Comparison of ENCODE assay signal across 29 cellular contexts in genomic region chr5:167414611-167415010, GRCh38.
"Had no signal": no experiment of that assay in that cellular context is flagged by ENCODE, and none has a peak within 500 bp of the region (broad histone marks: within the 10 kb centered on the region; RNA-seq: fewer than 3 reads in every experiment).

No MANE protein-coding gene starts in this region.

- H3K27ac ChIP-seq: stomach, suprapubic skin, testis, thoracic aorta, thyroid gland, tibial artery, tibial nerve, transverse colon, upper lobe of left lung, upper lobe of right lung, uterus, vagina had no signal

- H3K9me3 ChIP-seq: stomach, suprapubic skin, testis, thoracic aorta, thyroid gland, tibial artery, tibial nerve, transverse colon, upper lobe of left lung, upper lobe of right lung, uterus, vagina had no signal

- H3K27me3 ChIP-seq: stomach, suprapubic skin, testis, thyroid gland, tibial artery, tibial nerve, upper lobe of left lung, upper lobe of right lung, uterus, vagina had no signal

- H3K36me3 Mint-ChIP-seq: stimulated activated effector memory CD8-positive, alpha-beta T cell treated with anti-CD3 and anti-CD28 coated beads, Interleukin-12 subunit alpha, Interleukin-12 subunit beta, amount 100 ng/mL, for 72 hours; stimulated activated memory B cell treated with anti-CD40 and anti-IgM and Interleukin-4, amounts not matched to agents 10 μg/mL and 1 μg/mL and 100 μg/mL, for 72 hours; stimulated activated naive B cell treated with anti-CD40 and anti-IgM and Interleukin-4, amounts not matched to agents 10 μg/mL and 1 μg/mL and 100 μg/mL, for 72 hours; type B pancreatic cell had no signal

- FAIRE-seq: urothelium cell line had no signal

- H3K4me1 ChIP-seq: stomach, suprapubic skin, testis, tibial artery, tibial nerve, upper lobe of left lung, upper lobe of right lung, uterus, vagina had no signal

- H3K27me3 Mint-ChIP-seq: stimulated activated memory B cell treated with anti-CD40 and anti-IgM and Interleukin-4, amounts not matched to agents 10 μg/mL and 1 μg/mL and 100 μg/mL, for 72 hours; stimulated activated naive B cell treated with anti-CD40 and anti-IgM and Interleukin-4, amounts not matched to agents 10 μg/mL and 1 μg/mL and 100 μg/mL, for 72 hours; stimulated activated naive CD8-positive, alpha-beta T cell treated with anti-CD3 and anti-CD28 coated beads, Interleukin-15, amount 100 ng/mL, for 72 hours; stimulated activated naive CD8-positive, alpha-beta T cell treated with anti-CD3 and anti-CD28 coated beads, Interleukin-15, Interleukin-2, amounts not matched to agents 100 ng/mL and 50 ng/mL, for 24 hours had no signal

- H3K27ac Mint-ChIP-seq: stimulated activated effector memory CD8-positive, alpha-beta T cell treated with anti-CD3 and anti-CD28 coated beads, Interleukin-12 subunit alpha, Interleukin-12 subunit beta, amount 100 ng/mL, for 72 hours; stimulated activated memory B cell treated with anti-CD40 and anti-IgM and Interleukin-4, amounts not matched to agents 10 μg/mL and 1 μg/mL and 100 μg/mL, for 72 hours; stimulated activated naive B cell treated with anti-CD40 and anti-IgM and Interleukin-4, amounts not matched to agents 10 μg/mL and 1 μg/mL and 100 μg/mL, for 72 hours; stimulated activated naive CD8-positive, alpha-beta T cell treated with anti-CD3 and anti-CD28 coated beads, Interleukin-15, amount 100 ng/mL, for 72 hours; stimulated activated naive CD8-positive, alpha-beta T cell treated with anti-CD3 and anti-CD28 coated beads, Interleukin-15, Interleukin-2, amounts not matched to agents 100 ng/mL and 50 ng/mL, for 24 hours; type B pancreatic cell had no signal

- H3K4me3 ChIP-seq: stomach, suprapubic skin, testis, thoracic aorta, thyroid gland, tibial artery, tibial nerve, transverse colon, upper lobe of left lung, upper lobe of right lung, uterus, vagina had no signal

- H3K9me3 Mint-ChIP-seq: type B pancreatic cell had no signal

- H3K4me3 Mint-ChIP-seq: stimulated activated effector memory CD8-positive, alpha-beta T cell treated with anti-CD3 and anti-CD28 coated beads, Interleukin-12 subunit alpha, Interleukin-12 subunit beta, amount 100 ng/mL, for 72 hours; stimulated activated memory B cell treated with anti-CD40 and anti-IgM and Interleukin-4, amounts not matched to agents 10 μg/mL and 1 μg/mL and 100 μg/mL, for 72 hours; stimulated activated naive B cell treated with anti-CD40 and anti-IgM and Interleukin-4, amounts not matched to agents 10 μg/mL and 1 μg/mL and 100 μg/mL, for 72 hours; stimulated activated naive CD8-positive, alpha-beta T cell treated with anti-CD3 and anti-CD28 coated beads, Interleukin-15, amount 100 ng/mL, for 72 hours; stimulated activated naive CD8-positive, alpha-beta T cell treated with anti-CD3 and anti-CD28 coated beads, Interleukin-15, Interleukin-2, amounts not matched to agents 100 ng/mL and 50 ng/mL, for 24 hours; type B pancreatic cell had no signal

- H3K4me1 Mint-ChIP-seq: stimulated activated effector memory CD8-positive, alpha-beta T cell treated with anti-CD3 and anti-CD28 coated beads, Interleukin-12 subunit alpha, Interleukin-12 subunit beta, amount 100 ng/mL, for 72 hours; stimulated activated memory B cell treated with anti-CD40 and anti-IgM and Interleukin-4, amounts not matched to agents 10 μg/mL and 1 μg/mL and 100 μg/mL, for 72 hours; stimulated activated naive B cell treated with anti-CD40 and anti-IgM and Interleukin-4, amounts not matched to agents 10 μg/mL and 1 μg/mL and 100 μg/mL, for 72 hours; stimulated activated naive CD8-positive, alpha-beta T cell treated with anti-CD3 and anti-CD28 coated beads, Interleukin-15, amount 100 ng/mL, for 72 hours had no signal

- H3K36me3 ChIP-seq: stomach, suprapubic skin, thoracic aorta, thyroid gland, tibial artery, tibial nerve, transverse colon, upper lobe of left lung, upper lobe of right lung, uterus, vagina had no signal

- ATAC-seq: stimulated activated effector memory CD8-positive, alpha-beta T cell treated with anti-CD3 and anti-CD28 coated beads, Interleukin-12 subunit alpha, Interleukin-12 subunit beta, amount 100 ng/mL, for 72 hours; stimulated activated memory B cell treated with anti-CD40 and anti-IgM and Interleukin-4, amounts not matched to agents 10 μg/mL and 1 μg/mL and 100 μg/mL, for 72 hours; stimulated activated naive B cell treated with anti-CD40 and anti-IgM and Interleukin-4, amounts not matched to agents 10 μg/mL and 1 μg/mL and 100 μg/mL, for 72 hours; stimulated activated naive CD8-positive, alpha-beta T cell treated with anti-CD3 and anti-CD28 coated beads, Interleukin-15, amount 100 ng/mL, for 72 hours; stimulated activated naive CD8-positive, alpha-beta T cell treated with anti-CD3 and anti-CD28 coated beads, Interleukin-15, Interleukin-2, amounts not matched to agents 100 U/mL and 50 U/mL, for 24 hours; upper lobe of right lung had no signal

- DNase-seq: stimulated activated CD4-positive, alpha-beta T cell treated with anti-CD3 and anti-CD28 coated beads, Interleukin-2, amount 100 ng/mL, for 48 hours; stimulated activated CD4-positive, alpha-beta T cell treated with anti-CD3 and anti-CD28 coated beads, Interleukin-4, amount 100 ng/mL, for 1 hour; stimulated activated CD4-positive, alpha-beta T cell treated with anti-CD3 and anti-CD28 coated beads, Interleukin-4, amount 100 ng/mL, for 24 hours; stimulated activated CD4-positive, alpha-beta T cell treated with anti-CD3 and anti-CD28 coated beads, Interleukin-4, amount 100 ng/mL, for 4 hours; stimulated activated CD8-positive, alpha-beta memory T cell treated with anti-CD3 and anti-CD28 coated beads, Interleukin-4, amount 100 ng/mL, for 48 hours; stimulated activated naive B cell treated with anti-CD40 and anti-IgM and Interleukin-4, amounts not matched to agents 10 μg/mL and 1 μg/mL and 100 μg/mL, for 72 hours; stimulated activated naive CD4-positive, alpha-beta T cell; stimulated activated naive CD4-positive, alpha-beta T cell treated with Interleukin-2 at 50 U/mL for 16 hours; stimulated activated naive CD8-positive, alpha-beta T cell treated with anti-CD3 and anti-CD28 coated beads, Interleukin-15, amount 100 ng/mL, for 72 hours; stimulated activated naive CD8-positive, alpha-beta T cell treated with anti-CD3 and anti-CD28 coated beads, Interleukin-15, Interleukin-2, amounts not matched to agents 100 U/mL and 50 U/mL, for 24 hours; stomach; substantia nigra; testis; thyroid gland; tibial artery; transverse colon; trophoblast cell; upper lobe of left lung; upper lobe of right lung; uterus had no signal
